8 cellular contexts compared by ENCODE assay signal in genomic region chr16:29130901-29131851, GRCh38.
DNase-seq lines count a peak whose midpoint lies in the region; ATAC-seq and TF ChIP-seq lines count a peak whose summit lies in the region.
"Not testable (repeated sequence)": the region's sequence is repeated elsewhere in the genome, so short reads cannot be mapped to it uniquely, and the experiment has no call there.

No MANE protein-coding gene starts in this region.

- H3K4me3 Mint-ChIP-seq in WTC11: not testable (repeated sequence)

- TF ChIP-seq POLR2A in gastroesophageal sphincter (IDR thresholded peaks at IDR 0.05): not testable (repeated sequence)

- H3K4me1 Mint-ChIP-seq in WTC11: not testable (repeated sequence)

- not testable (repeated sequence) for H3K36me3 Mint-ChIP-seq in WTC11

- H4K91ac ChIP-seq in neuronal stem cell (ENCODE audit: low read depth, low read length, poor library complexity): peak overlapping the region; percentile 85

- peaks cover 28% of the 10 kb centered on the region for H3K27me3 Mint-ChIP-seq in WTC11 (ENCODE audit: low read depth)

- not testable (repeated sequence) for H2BK120ac ChIP-seq in neuronal stem cell (ENCODE audit: low read depth, low read length)

- TF ChIP-seq CTCF in HEK293 (tag by site-specific recombination; IDR thresholded peaks at IDR 0.05); WTC11 (IDR thresholded peaks at IDR 0.05); epithelial cell of esophagus (IDR thresholded peaks at IDR 0.05; ENCODE audit: insufficient read depth, low read depth, low read length, missing control alignments); gastroesophageal sphincter (IDR thresholded peaks at IDR 0.05): not testable (repeated sequence)

- H3K4ac ChIP-seq in neuronal stem cell (ENCODE audit: low read length): not testable (repeated sequence)

- not testable (repeated sequence) for H3K27ac ChIP-seq in HEK293 (ENCODE audit: extremely low read depth, low read depth, low read length); neuronal stem cell (replicated peaks; ENCODE audit: low read length); aorta (ENCODE audit: low read depth in 1 of 2, low read length in 2 of 2)
- H3K27ac ChIP-seq in gastroesophageal sphincter: peak overlapping the region in 3 of 4 donors; percentile 62 to 71 (median 63)
- H3K27ac ChIP-seq in skin epidermis: peak overlapping the region in 11 of 21 experiments; percentile 1 to 76 (median 44)

- CTCF ChIA-PET in HEK293 (lab: Yijun Ruan, JAX); WTC11 (lab: Charles Lee): not testable (repeated sequence)

- peak overlapping the region; percentile 38 for H3K18ac ChIP-seq in neuronal stem cell (ENCODE audit: low read length)

- H3K79me1 ChIP-seq in neuronal stem cell (ENCODE audit: low read depth, low read length): not testable (repeated sequence)

- H3K4me2 ChIP-seq in neuronal stem cell (ENCODE audit: insufficient read depth, low read length, poor library complexity, severe bottlenecking): not testable (repeated sequence)

- not testable (repeated sequence) for H3K14ac ChIP-seq in neuronal stem cell (ENCODE audit: low read length)

- H3K9me3 ChIP-seq in HEK293 (ENCODE audit: control insufficient read depth, insufficient read depth, low read depth, low read length); gastroesophageal sphincter; neuronal stem cell (replicated peaks in 1 of 2; ENCODE audit: control insufficient read depth in 2 of 2, insufficient read depth in 1 of 2, low read depth in 1 of 2, low read length in 2 of 2); aorta (ENCODE audit: control insufficient read depth, low read length): not testable (repeated sequence)

- peak overlapping the region; percentile 64 for H2AFZ ChIP-seq in neuronal stem cell (ENCODE audit: low read length)

- peak overlapping the region; percentile 58 for H2BK12ac ChIP-seq in neuronal stem cell (ENCODE audit: low read length)

- not testable (repeated sequence) for H3K36me3 ChIP-seq in HEK293 (ENCODE audit: control insufficient read depth in 2 of 2, insufficient read depth in 1 of 2, low read length in 2 of 2); gastroesophageal sphincter; neuronal stem cell (replicated peaks in 1 of 2; ENCODE audit: control insufficient read depth in 2 of 2, insufficient read depth in 2 of 2, low read length in 2 of 2); aorta (ENCODE audit: control insufficient read depth in 1 of 2, insufficient read depth in 2 of 2, low read length in 1 of 2)

- H3K9ac ChIP-seq in neuronal stem cell (ENCODE audit: low read depth, low read length, poor library complexity): not testable (repeated sequence)

- not testable (repeated sequence) for H2BK15ac ChIP-seq in neuronal stem cell (ENCODE audit: low read length)

- not testable (repeated sequence) for H3K27ac Mint-ChIP-seq in WTC11

- H3K4me3 ChIP-seq in HEK293 (ENCODE audit: low read depth, low read length); epithelial cell of esophagus (ENCODE audit: low read length); gastroesophageal sphincter; neuronal stem cell (ENCODE audit: low read length in 2 of 2); skin epidermis; aorta (ENCODE audit: low read length in 2 of 2): not testable (repeated sequence)

- H2BK5ac ChIP-seq in neuronal stem cell (ENCODE audit: low read length): not testable (repeated sequence)

- ATAC-seq in WTC11 (peak; percentile 17; the same call in 1 of the 2 replicates), gastroesophageal sphincter (peak; percentile 29), aorta (ENCODE audit: low FRiP score) (peak; percentile 49)

- no CpG with 5 or more reads among the region's 33 CpGs for WGBS in gastroesophageal sphincter (ENCODE audit: low coverage in 1 of 2), 2 donors
- no CpG with 5 or more reads among the region's 33 CpGs for WGBS in neuronal stem cell (ENCODE audit: extremely low coverage in 2 of 2, insufficient read length in 2 of 2, insufficient replicate concordance in 1 of 2), 2 donors
- WGBS in aorta, 2 donors: 50 to 67% methylated on average over 26 to 33 of the region's 33 CpGs

- H4K8ac ChIP-seq in neuronal stem cell (ENCODE audit: low read depth, low read length): not testable (repeated sequence)

- not testable (repeated sequence) for H3K9me3 Mint-ChIP-seq in WTC11

- POLR2A ChIA-PET in HEK293 (lab: Yijun Ruan, JAX); WTC11 (lab: Charles Lee): not testable (repeated sequence)

- TF ChIP-seq EP300 in gastroesophageal sphincter (IDR thresholded peaks at IDR 0.05): not testable (repeated sequence)

- intact Hi-C loops in aorta (cut with DNase I): not testable (repeated sequence)

- H3K4me1 ChIP-seq in HEK293 (ENCODE audit: control insufficient read depth, insufficient read depth, low read length); neuronal stem cell (ENCODE audit: control insufficient read depth in 2 of 2, insufficient read depth in 1 of 2, low read depth in 1 of 2, low read length in 2 of 2); aorta (ENCODE audit: control insufficient read depth in 1 of 2, insufficient read depth in 2 of 2, low read length in 2 of 2): not testable (repeated sequence)
- H3K4me1 ChIP-seq in gastroesophageal sphincter: peaks cover 0 to 47% (median 5%) of the 10 kb centered on the region in 3 donors

- not testable (repeated sequence) for H3K27me3 ChIP-seq in gastroesophageal sphincter; neuronal stem cell (ENCODE audit: control insufficient read depth in 3 of 3, insufficient read depth in 3 of 3, low read depth in 1 of 3, low read length in 3 of 3); aorta (ENCODE audit: control insufficient read depth in 1 of 2, insufficient read depth in 2 of 2, low read length in 1 of 2)

- not testable (repeated sequence) for H2AK5ac ChIP-seq in neuronal stem cell (ENCODE audit: low read depth, low read length)

- DNase-seq in WTC11 (ENCODE audit: low spot score); neuronal stem cell (ENCODE audit: low spot score): not testable (repeated sequence)
- DNase-seq in epithelial cell of esophagus (ENCODE audit: low read depth) (peak; percentile 21), left kidney (ENCODE audit: low read depth, low spot score) (peak; percentile 56), aorta (peak; percentile 72 to 78)

- H3K23ac ChIP-seq in neuronal stem cell (ENCODE audit: low read depth, low read length, poor library complexity): not testable (repeated sequence)

TF ChIP-seq in HEK293, 187 proteins besides CTCF, POLR2A, EP300 and RAD21:
- peak; percentile 52 for TF ChIP-seq GLIS1 (tag by site-specific recombination; IDR thresholded peaks at IDR 0.05)
